Comparison of ENCODE assay signal across 21 cellular contexts in the genomic region with DNA sequence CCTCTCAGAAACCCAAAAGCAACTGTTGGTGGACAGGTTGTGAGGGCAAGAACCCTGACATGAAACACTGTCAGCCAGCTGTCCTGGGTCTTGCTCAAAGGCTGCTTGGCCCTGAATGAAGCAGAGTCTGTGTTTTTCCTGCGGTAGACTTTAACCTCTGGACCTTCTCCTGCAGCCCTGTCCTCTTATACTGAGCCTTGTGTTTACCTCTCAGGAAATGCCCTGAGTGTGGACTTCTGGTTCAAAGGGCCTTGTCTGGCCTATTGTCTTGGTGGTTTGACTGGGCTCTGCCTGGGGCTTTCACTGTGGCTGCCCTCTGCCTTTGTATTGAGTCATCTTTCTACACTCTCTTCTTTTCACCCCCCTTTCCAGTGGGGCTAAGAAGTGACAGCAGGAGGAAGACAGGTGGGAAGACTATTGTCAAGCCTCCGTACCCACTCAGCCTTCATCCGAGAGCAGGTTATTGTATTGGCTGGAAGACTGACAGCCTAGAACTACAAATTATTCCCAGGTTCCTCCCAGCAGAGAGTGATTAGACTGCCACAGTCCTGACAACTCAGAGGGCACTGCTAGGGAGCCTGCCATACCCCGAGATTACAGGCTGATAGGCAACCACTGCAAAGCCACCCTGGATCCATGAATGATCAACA. TPM values are rescaled to one million over a fixed set of nuclear protein-coding genes. Genes with fewer than 3 reads are reported as not detected.
"Had no signal": no experiment of that assay in that cellular context is flagged by ENCODE, and none has a peak within 500 bp of the region (broad histone marks: within the 10 kb centered on the region; RNA-seq: fewer than 3 reads in every experiment).

No MANE protein-coding gene starts in this region.

- H3K36me3 ChIP-seq: ovary, uterus had no signal

- H3K27me3 ChIP-seq: ascending aorta, breast epithelium, gastrocnemius medialis, ovary, tibial artery, uterus had no signal

- H3K27ac Mint-ChIP-seq: nephron progenitor cell had no signal

- H3K27ac ChIP-seq: ascending aorta, breast epithelium, gastrocnemius medialis, left ventricle myocardium inferior, ovary, tibial artery, uterus had no signal

- H3K4me1 ChIP-seq: uterus had no signal

- H3K27me3 Mint-ChIP-seq: T-cell had no signal

- H3K9me3 Mint-ChIP-seq: nephron progenitor cell, T-cell had no signal

- H3K9me3 ChIP-seq: ascending aorta, breast epithelium, gastrocnemius medialis, left ventricle myocardium inferior, ovary, SK-N-SH, tibial artery, uterus had no signal

- ATAC-seq: activated CD4-positive, CD25-positive, alpha-beta regulatory T cell treated with anti-CD3 and anti-CD28 coated beads, Interleukin-2, amount 50 U/mL, for 24 hours; gastrocnemius medialis; T-cell had no signal

- H3K4me3 ChIP-seq: ascending aorta, breast epithelium, gastrocnemius medialis, left ventricle myocardium inferior, ovary, tibial artery, uterus had no signal

- DNase-seq: activated CD4-positive, alpha-beta T cell treated with anti-CD3 and anti-CD28 coated beads, Interleukin-2, amount 50 U/mL, for 4 hours; cerebellar nuclear complex; effector memory CD4-positive, alpha-beta T cell; gastrocnemius medialis; islet precursor cell; left ventricle myocardium inferior; mesenchymal stem cell; nephron progenitor cell; ovary; SK-N-SH; stimulated activated CD4-positive, alpha-beta T cell treated with anti-CD3 and anti-CD28 coated beads, Interleukin-4, amount 100 ng/mL, for 1 hour; stimulated activated naive CD4-positive, alpha-beta T cell; T-cell; T-helper 9 cell; tibial artery; uterus had no signal

RNA-seq across cellular contexts. Expression of gene GHRL, which starts 24.7 kb away (rescaled TPM):
- total RNA-seq: ascending aorta, epithelial cell of proximal tubule, gastrocnemius medialis, pulmonary artery endothelial cell had no signal
- polyA plus RNA-seq: SK-N-SH had no signal
